Comparison of ENCODE assay signal across 11 cellular contexts in the genomic region with DNA sequence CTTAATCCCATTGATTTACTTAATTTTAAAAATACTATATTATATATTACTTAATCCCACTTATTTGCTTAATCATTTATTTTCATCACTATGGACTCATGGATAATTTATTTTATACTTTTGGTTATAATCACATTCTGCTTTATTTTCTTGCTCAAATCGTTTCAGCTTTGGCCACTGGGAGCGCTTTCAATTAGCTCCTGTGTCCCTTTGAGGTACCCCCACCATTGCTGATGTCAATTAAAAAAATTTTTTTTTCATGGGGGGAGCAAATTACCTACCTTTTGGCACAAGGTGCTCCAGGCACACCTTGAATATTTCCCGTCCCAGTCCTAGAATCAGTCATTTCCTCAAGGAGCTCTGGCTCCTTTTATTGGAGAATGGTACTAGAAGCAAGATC. TPM values are rescaled to one million over a fixed set of nuclear protein-coding genes. Genes with fewer than 3 reads are reported as not detected.
A peak's percentile ranks its signal among the peaks of the same experiment; 100 is the strongest.
DNase-seq lines count a peak whose midpoint lies in the region; ATAC-seq, FAIRE-seq and TF ChIP-seq lines count a peak whose summit lies in the region.
"Had no signal": no experiment of that assay in that cellular context is flagged by ENCODE, and none has a peak within 500 bp of the region (broad histone marks: within the 10 kb centered on the region; RNA-seq: fewer than 3 reads in every experiment).

No MANE protein-coding gene starts in this region.

- H3K4me3 ChIP-seq in tibial artery, result no peak overlapping the region
- no peak overlapping the region for H3K4me3 ChIP-seq in body of pancreas

- H3K9me3 ChIP-seq in tibial artery (no peaks in the 10 kb centered on the region), body of pancreas (no peaks in the 10 kb centered on the region)

- H3K27me3 Mint-ChIP-seq in activated naive CD4-positive, alpha-beta T cell treated with anti-CD3 and anti-CD28 coated beads, Interleukin-2, amount 50 U/mL, for 24 hours, result peaks cover 51% of the 10 kb centered on the region
- peaks cover 20% of the 10 kb centered on the region for H3K27me3 Mint-ChIP-seq in glutamatergic neuron (ENCODE audit: unreplicated experiment)

- H3K27ac Mint-ChIP-seq in activated naive CD4-positive, alpha-beta T cell treated with anti-CD3 and anti-CD28 coated beads, Interleukin-2, amount 50 U/mL, for 24 hours, result no peak overlapping the region
- H3K27ac Mint-ChIP-seq in glutamatergic neuron (ENCODE audit: unreplicated experiment), result no peak overlapping the region
- H3K27ac Mint-ChIP-seq: activated naive CD8-positive, alpha-beta T cell treated with anti-CD3 and anti-CD28 coated beads for 36 hours had no signal

- TF ChIP-seq CTCF in glutamatergic neuron (IDR thresholded peaks at IDR 0.05; ENCODE audit: partially characterized antibody, unreplicated experiment) (no peak), tibial artery (IDR thresholded peaks at IDR 0.05) (no peak), body of pancreas (IDR thresholded peaks at IDR 0.05) (no peak)

- H3K36me3 Mint-ChIP-seq in activated naive CD4-positive, alpha-beta T cell treated with anti-CD3 and anti-CD28 coated beads, Interleukin-2, amount 50 U/mL, for 24 hours, result peaks cover 2% of the 10 kb centered on the region
- H3K36me3 Mint-ChIP-seq in glutamatergic neuron (ENCODE audit: unreplicated experiment), result peaks cover 9% of the 10 kb centered on the region
- H3K36me3 Mint-ChIP-seq: activated naive CD8-positive, alpha-beta T cell treated with anti-CD3 and anti-CD28 coated beads for 36 hours had no signal

- peaks cover 0 to 30% (median 12%) of the 10 kb centered on the region in 4 donors for H3K4me1 ChIP-seq in tibial artery
- H3K4me1 ChIP-seq in body of pancreas, result peaks cover 15% of the 10 kb centered on the region

- H3K27ac ChIP-seq in tibial artery (peak overlapping the region; percentile 87 to 96), body of pancreas (peak overlapping the region in 1 of 4 donors; percentile 84)

- H3K4me1 Mint-ChIP-seq in activated naive CD4-positive, alpha-beta T cell treated with anti-CD3 and anti-CD28 coated beads, Interleukin-2, amount 50 U/mL, for 24 hours, result peaks cover 14% of the 10 kb centered on the region
- peaks cover 41% of the 10 kb centered on the region for H3K4me1 Mint-ChIP-seq in glutamatergic neuron (ENCODE audit: low read depth, unreplicated experiment)

- H3K4me3 Mint-ChIP-seq in activated naive CD4-positive, alpha-beta T cell treated with anti-CD3 and anti-CD28 coated beads, Interleukin-2, amount 50 U/mL, for 24 hours, result peak overlapping the region; percentile 68
- H3K4me3 Mint-ChIP-seq in glutamatergic neuron (ENCODE audit: unreplicated experiment), result peak overlapping the region; percentile 15

- WGBS in body of pancreas, 2 donors, result 84% methylated on average over 3 of the region's 3 CpGs

- TF ChIP-seq POLR2A in body of pancreas (IDR thresholded peaks at IDR 0.05), result no peak

- peak; percentile 59 for FAIRE-seq in RCC 7860 (lab: Jason Lieb, UNC)

- intact Hi-C loops in tibial artery (cut with DNase I; ENCODE audit: low total_unique reads) (loop anchor here (2.0 to 5.0 kb wide), 2 partner anchors 47 to 121 kb away; no protein-coding TSS in a partner anchor), body of pancreas (cut with DNase I) (no loop called here)

- H3K9me3 Mint-ChIP-seq in activated naive CD4-positive, alpha-beta T cell treated with anti-CD3 and anti-CD28 coated beads, Interleukin-2, amount 50 U/mL, for 24 hours, result peaks cover 9% of the 10 kb centered on the region
- H3K9me3 Mint-ChIP-seq in glutamatergic neuron (ENCODE audit: unreplicated experiment), result peaks cover 22% of the 10 kb centered on the region
- H3K9me3 Mint-ChIP-seq: activated naive CD8-positive, alpha-beta T cell treated with anti-CD3 and anti-CD28 coated beads for 36 hours had no signal

- H3K36me3 ChIP-seq in tibial artery (no peaks in the 10 kb centered on the region), body of pancreas (replicated peaks in 1 of 2; ENCODE audit: insufficient read depth in 1 of 2, low read depth in 2 of 2) (no peaks in the 10 kb centered on the region)

- no peaks in the 10 kb centered on the region for H3K27me3 ChIP-seq in tibial artery
- no peaks in the 10 kb centered on the region for H3K27me3 ChIP-seq in body of pancreas

- no peak for ATAC-seq in body of pancreas
- no peak for ATAC-seq in GM19324 (IDR thresholded peaks at IDR 0.05; ENCODE audit: low FRiP score, unreplicated experiment)
- no peak for ATAC-seq in SK-N-SH treated with all-trans-retinoic acid at 6 μM for 48 hours

- no peak for DNase-seq in activated naive CD4-positive, alpha-beta T cell treated with Interleukin-2 at 50 U/mL for 16 hours
- no peak for DNase-seq in RCC 7860 (ENCODE audit: low spot score)
- no peak for DNase-seq in glutamatergic neuron
- no peak for DNase-seq in tibial artery
- DNase-seq in body of pancreas, result no peak
- DNase-seq: activated CD8-positive, alpha-beta memory T cell treated with anti-CD3 and anti-CD28 coated beads for 24 hours; activated naive CD8-positive, alpha-beta T cell treated with anti-CD3 and anti-CD28 coated beads for 36 hours; NCI-H1694 had no signal

TF ChIP-seq in SK-N-SH treated with all-trans-retinoic acid at 6 μM for 48 hours, 23 proteins besides CTCF, POLR2A, EP300 and RAD21 (continues in another document):
- TF ChIP-seq, protein P1, sequence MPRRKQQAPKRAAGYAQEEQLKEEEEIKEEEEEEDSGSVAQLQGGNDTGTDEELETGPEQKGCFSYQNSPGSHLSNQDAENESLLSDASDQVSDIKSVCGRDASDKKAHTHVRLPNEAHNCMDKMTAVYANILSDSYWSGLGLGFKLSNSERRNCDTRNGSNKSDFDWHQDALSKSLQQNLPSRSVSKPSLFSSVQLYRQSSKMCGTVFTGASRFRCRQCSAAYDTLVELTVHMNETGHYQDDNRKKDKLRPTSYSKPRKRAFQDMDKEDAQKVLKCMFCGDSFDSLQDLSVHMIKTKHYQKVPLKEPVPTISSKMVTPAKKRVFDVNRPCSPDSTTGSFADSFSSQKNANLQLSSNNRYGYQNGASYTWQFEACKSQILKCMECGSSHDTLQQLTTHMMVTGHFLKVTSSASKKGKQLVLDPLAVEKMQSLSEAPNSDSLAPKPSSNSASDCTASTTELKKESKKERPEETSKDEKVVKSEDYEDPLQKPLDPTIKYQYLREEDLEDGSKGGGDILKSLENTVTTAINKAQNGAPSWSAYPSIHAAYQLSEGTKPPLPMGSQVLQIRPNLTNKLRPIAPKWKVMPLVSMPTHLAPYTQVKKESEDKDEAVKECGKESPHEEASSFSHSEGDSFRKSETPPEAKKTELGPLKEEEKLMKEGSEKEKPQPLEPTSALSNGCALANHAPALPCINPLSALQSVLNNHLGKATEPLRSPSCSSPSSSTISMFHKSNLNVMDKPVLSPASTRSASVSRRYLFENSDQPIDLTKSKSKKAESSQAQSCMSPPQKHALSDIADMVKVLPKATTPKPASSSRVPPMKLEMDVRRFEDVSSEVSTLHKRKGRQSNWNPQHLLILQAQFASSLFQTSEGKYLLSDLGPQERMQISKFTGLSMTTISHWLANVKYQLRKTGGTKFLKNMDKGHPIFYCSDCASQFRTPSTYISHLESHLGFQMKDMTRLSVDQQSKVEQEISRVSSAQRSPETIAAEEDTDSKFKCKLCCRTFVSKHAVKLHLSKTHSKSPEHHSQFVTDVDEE (CRISPR knock-in tag; IDR thresholded peaks at IDR 0.05), result no peak
- TF ChIP-seq GLIS3 (CRISPR knock-in tag; IDR thresholded peaks at IDR 0.05), result no peak
- TF ChIP-seq ZC3H10 (CRISPR knock-in tag; IDR thresholded peaks at IDR 0.05), result no peak
- TF ChIP-seq OSR1 (CRISPR knock-in tag; IDR thresholded peaks at IDR 0.05), result no peak
- no peak for TF ChIP-seq ZNF565 (CRISPR knock-in tag; conservative IDR thresholded peaks at IDR 0.05; ENCODE audit: low read depth)
- TF ChIP-seq ZNF8 (CRISPR knock-in tag; IDR thresholded peaks at IDR 0.05), result no peak
- no peak for TF ChIP-seq TOX (CRISPR knock-in tag; IDR thresholded peaks at IDR 0.05; ENCODE audit: borderline replicate concordance)
- TF ChIP-seq SNAI2 (CRISPR knock-in tag; IDR thresholded peaks at IDR 0.05), result no peak
- no peak for TF ChIP-seq BACH2 (CRISPR knock-in tag; IDR thresholded peaks at IDR 0.05; ENCODE audit: borderline replicate concordance)
- TF ChIP-seq ZNF70 (CRISPR knock-in tag; IDR thresholded peaks at IDR 0.05), result no peak
- TF ChIP-seq, protein P2, sequence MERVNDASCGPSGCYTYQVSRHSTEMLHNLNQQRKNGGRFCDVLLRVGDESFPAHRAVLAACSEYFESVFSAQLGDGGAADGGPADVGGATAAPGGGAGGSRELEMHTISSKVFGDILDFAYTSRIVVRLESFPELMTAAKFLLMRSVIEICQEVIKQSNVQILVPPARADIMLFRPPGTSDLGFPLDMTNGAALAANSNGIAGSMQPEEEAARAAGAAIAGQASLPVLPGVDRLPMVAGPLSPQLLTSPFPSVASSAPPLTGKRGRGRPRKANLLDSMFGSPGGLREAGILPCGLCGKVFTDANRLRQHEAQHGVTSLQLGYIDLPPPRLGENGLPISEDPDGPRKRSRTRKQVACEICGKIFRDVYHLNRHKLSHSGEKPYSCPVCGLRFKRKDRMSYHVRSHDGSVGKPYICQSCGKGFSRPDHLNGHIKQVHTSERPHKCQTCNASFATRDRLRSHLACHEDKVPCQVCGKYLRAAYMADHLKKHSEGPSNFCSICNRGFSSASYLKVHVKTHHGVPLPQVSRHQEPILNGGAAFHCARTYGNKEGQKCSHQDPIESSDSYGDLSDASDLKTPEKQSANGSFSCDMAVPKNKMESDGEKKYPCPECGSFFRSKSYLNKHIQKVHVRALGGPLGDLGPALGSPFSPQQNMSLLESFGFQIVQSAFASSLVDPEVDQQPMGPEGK (CRISPR knock-in tag; IDR thresholded peaks at IDR 0.05; ENCODE audit: borderline replicate concordance), result no peak
- TF ChIP-seq ZFP30 (CRISPR knock-in tag; IDR thresholded peaks at IDR 0.05), result no peak
- TF ChIP-seq ISL1 (CRISPR knock-in tag; IDR thresholded peaks at IDR 0.05), result no peak
- TF ChIP-seq, protein P3, sequence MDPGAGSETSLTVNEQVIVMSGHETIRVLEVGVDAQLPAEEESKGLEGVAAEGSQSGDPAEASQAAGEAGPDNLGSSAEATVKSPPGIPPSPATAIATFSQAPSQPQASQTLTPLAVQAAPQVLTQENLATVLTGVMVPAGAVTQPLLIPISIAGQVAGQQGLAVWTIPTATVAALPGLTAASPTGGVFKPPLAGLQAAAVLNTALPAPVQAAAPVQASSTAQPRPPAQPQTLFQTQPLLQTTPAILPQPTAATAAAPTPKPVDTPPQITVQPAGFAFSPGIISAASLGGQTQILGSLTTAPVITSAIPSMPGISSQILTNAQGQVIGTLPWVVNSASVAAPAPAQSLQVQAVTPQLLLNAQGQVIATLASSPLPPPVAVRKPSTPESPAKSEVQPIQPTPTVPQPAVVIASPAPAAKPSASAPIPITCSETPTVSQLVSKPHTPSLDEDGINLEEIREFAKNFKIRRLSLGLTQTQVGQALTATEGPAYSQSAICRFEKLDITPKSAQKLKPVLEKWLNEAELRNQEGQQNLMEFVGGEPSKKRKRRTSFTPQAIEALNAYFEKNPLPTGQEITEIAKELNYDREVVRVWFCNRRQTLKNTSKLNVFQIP (CRISPR knock-in tag; IDR thresholded peaks at IDR 0.05; ENCODE audit: borderline replicate concordance, low read depth), result no peak
- no peak for TF ChIP-seq CSDC2 (CRISPR knock-in tag; IDR thresholded peaks at IDR 0.05)

RNA-seq across cellular contexts. Expression of a gene that starts 1.4 kb away (rescaled TPM):
- total RNA-seq in glutamatergic neuron (ENCODE audit: unreplicated experiment), result 281 TPM
- total RNA-seq in body of pancreas, result 100 to 1,000 TPM in 1 of 2 donors, 10 to 100 TPM in 1; 62.0 to 137 TPM
